ENCODE assay signal across 8 cellular contexts in genomic region chr7:152675761-152676636, GRCh38. TPM values are rescaled to one million over a fixed set of nuclear protein-coding genes. Genes with fewer than 3 reads are reported as not detected.
DNase-seq lines count a peak whose midpoint lies in the region; ATAC-seq and TF ChIP-seq lines count a peak whose summit lies in the region.

XRCC2 (minus strand) TSS chr7:152676141; CDS start chr7:152676079, 62 bp downstream.

- peak within 1 kb of the TSS; percentile 93 for H2AFZ ChIP-seq in Loucy (ENCODE audit: low read length)

- peaks cover 24% of the 10 kb centered on the region for H4K20me1 ChIP-seq in Loucy (ENCODE audit: insufficient read depth, low read length, poor library complexity, severe bottlenecking)

- DNase-seq in ELR (ENCODE audit: low read depth) (peak; percentile 84), H7 (peak; percentile 97), RWPE2 (ENCODE audit: low spot score) (peak; percentile 85), fibroblast of the aortic adventitia (ENCODE audit: low read depth) (peak; percentile 84)
- DNase-seq in activated T-helper 2 cell treated with anti-CD3 and anti-CD28 coated beads, Interferon-gamma antibody, Interleukin-2, Interleukin-4, amounts not matched to agents 10 μg/mL and 5 μg/mL and 100 μg/mL, durations not matched to agents 14 hours and 24 hours and 36 hours (ENCODE audit: low spot score), result peak; percentile 94
- DNase-seq in stimulated activated naive CD8-positive, alpha-beta T cell treated with anti-CD3 and anti-CD28 coated beads, Interleukin-15, Interleukin-2, amounts not matched to agents 100 U/mL and 50 U/mL, for 24 hours, result peak; percentile 98

- peak within 1 kb of the TSS; percentile 44 for H3K27ac ChIP-seq in RWPE2 (ENCODE audit: poor library complexity, severe bottlenecking)

- H3K4me1 ChIP-seq in Loucy (ENCODE audit: insufficient read depth, low read length, poor library complexity, severe bottlenecking) (peaks cover 25% of the 10 kb centered on the region), RWPE2 (ENCODE audit: insufficient read depth, poor library complexity, severe bottlenecking) (no peaks in the 10 kb centered on the region)

- H3K27ac Mint-ChIP-seq in activated T-helper 2 cell treated with anti-CD3 and anti-CD28 coated beads, Interferon-gamma antibody, Interleukin-2, Interleukin-4, amounts not matched to agents 10 μg/mL and 5 μg/mL and 100 μg/mL, durations not matched to agents 14 hours and 24 hours and 36 hours, result peak within 1 kb of the TSS; percentile 92
- peak within 1 kb of the TSS; percentile 31 to 57 (median 38) for H3K27ac Mint-ChIP-seq in nephron

- H3K4me3 ChIP-seq in H7 (ENCODE audit: insufficient read depth, low read depth, low read length) (peak within 1 kb of the TSS; percentile 95), Loucy (ENCODE audit: low read length, poor library complexity, severe bottlenecking) (peak within 1 kb of the TSS; percentile 94), RWPE2 (ENCODE audit: severe bottlenecking) (peak within 1 kb of the TSS; percentile 78), fibroblast of the aortic adventitia (ENCODE audit: low read depth, low read length) (peak within 1 kb of the TSS; percentile 88)

- no peaks in the 10 kb centered on the region for H3K27me3 Mint-ChIP-seq in activated T-helper 2 cell treated with anti-CD3 and anti-CD28 coated beads, Interferon-gamma antibody, Interleukin-2, Interleukin-4, amounts not matched to agents 10 μg/mL and 5 μg/mL and 100 μg/mL, durations not matched to agents 14 hours and 24 hours and 36 hours (ENCODE audit: low read depth)
- H3K27me3 Mint-ChIP-seq in nephron (ENCODE audit: low read depth), result no peaks in the 10 kb centered on the region

- H3K36me3 Mint-ChIP-seq in activated T-helper 2 cell treated with anti-CD3 and anti-CD28 coated beads, Interferon-gamma antibody, Interleukin-2, Interleukin-4, amounts not matched to agents 10 μg/mL and 5 μg/mL and 100 μg/mL, durations not matched to agents 14 hours and 24 hours and 36 hours (ENCODE audit: low read depth), result peaks cover 19% of the 10 kb centered on the region
- H3K36me3 Mint-ChIP-seq in nephron (ENCODE audit: low read depth), result no peaks in the 10 kb centered on the region

- H3K36me3 ChIP-seq in H7 (replicated peaks; ENCODE audit: control insufficient read depth, insufficient read depth, low read length) (no peaks in the 10 kb centered on the region; the same call in 1 of the 2 replicates), Loucy (ENCODE audit: insufficient read depth, low read length) (no peaks in the 10 kb centered on the region), RWPE2 (ENCODE audit: low read depth) (peaks cover 33% of the 10 kb centered on the region)

- peaks cover 47% of the 10 kb centered on the region for H3K79me2 ChIP-seq in Loucy (ENCODE audit: insufficient read depth, low read length)

- H3K4me1 Mint-ChIP-seq in activated T-helper 2 cell treated with anti-CD3 and anti-CD28 coated beads, Interferon-gamma antibody, Interleukin-2, Interleukin-4, amounts not matched to agents 10 μg/mL and 5 μg/mL and 100 μg/mL, durations not matched to agents 14 hours and 24 hours and 36 hours (ENCODE audit: low read depth), result peaks cover 16% of the 10 kb centered on the region
- peaks cover 12% of the 10 kb centered on the region for H3K4me1 Mint-ChIP-seq in nephron

- H3K9me3 Mint-ChIP-seq in activated T-helper 2 cell treated with anti-CD3 and anti-CD28 coated beads, Interferon-gamma antibody, Interleukin-2, Interleukin-4, amounts not matched to agents 10 μg/mL and 5 μg/mL and 100 μg/mL, durations not matched to agents 14 hours and 24 hours and 36 hours, result no peaks in the 10 kb centered on the region
- no peaks in the 10 kb centered on the region for H3K9me3 Mint-ChIP-seq in nephron

- no peaks in the 10 kb centered on the region for H3K9me2 ChIP-seq in Loucy (replicated peaks; ENCODE audit: low read depth, low read length)

- H3K4me3 Mint-ChIP-seq in activated T-helper 2 cell treated with anti-CD3 and anti-CD28 coated beads, Interferon-gamma antibody, Interleukin-2, Interleukin-4, amounts not matched to agents 10 μg/mL and 5 μg/mL and 100 μg/mL, durations not matched to agents 14 hours and 24 hours and 36 hours (ENCODE audit: low read depth), result peak within 1 kb of the TSS; percentile 93
- peak within 1 kb of the TSS; percentile 92 to 95 (median 93) for H3K4me3 Mint-ChIP-seq in nephron

- peak; percentile 94 for ATAC-seq in RWPE2 (ENCODE audit: low read depth)
- ATAC-seq in stimulated activated naive CD8-positive, alpha-beta T cell treated with anti-CD3 and anti-CD28 coated beads, Interleukin-15, Interleukin-2, amounts not matched to agents 100 U/mL and 50 U/mL, for 24 hours, result peak; percentile 97

- TF ChIP-seq CTCF in Loucy (conservative IDR thresholded peaks at IDR 0.05; ENCODE audit: low read length) (no peak), RWPE2 (IDR thresholded peaks at IDR 0.05; ENCODE audit: poor library complexity, severe bottlenecking) (no peak), fibroblast of the aortic adventitia (IDR thresholded peaks at IDR 0.05; ENCODE audit: insufficient read depth, low read length) (no peak), nephron (IDR thresholded peaks at IDR 0.05; ENCODE audit: unreplicated experiment in 3 of 3) (no peak)

- peak within 1 kb of the TSS; percentile 90 for H3K9ac ChIP-seq in Loucy (ENCODE audit: low read depth, low read length, poor library complexity, severe bottlenecking)

- intact Hi-C loops in activated T-helper 2 cell treated with anti-CD3 and anti-CD28 coated beads, Interferon-gamma antibody, Interleukin-2, Interleukin-4, amounts not matched to agents 10 μg/mL and 5 μg/mL and 100 μg/mL, durations not matched to agents 14 hours and 24 hours and 36 hours (cut with micrococcal nuclease), result loop anchor here (1.0 to 10.0 kb wide), 6 partner anchors 83 to 1151 kb away; partner anchors contain the start of genes ACTR3B and GALNT11

- H3K4me2 ChIP-seq in Loucy (ENCODE audit: low read depth, low read length, poor library complexity, severe bottlenecking), result peak within 1 kb of the TSS; percentile 89

- no peaks in the 10 kb centered on the region for H3K27me3 ChIP-seq in H7 (ENCODE audit: control insufficient read depth, insufficient read depth, low read length)
- no peaks in the 10 kb centered on the region for H3K27me3 ChIP-seq in Loucy (ENCODE audit: insufficient read depth, low read length, poor library complexity, severe bottlenecking)
- no peaks in the 10 kb centered on the region for H3K27me3 ChIP-seq in RWPE2 (ENCODE audit: insufficient read depth, poor library complexity, severe bottlenecking)

- H3K9me3 ChIP-seq in Loucy (ENCODE audit: insufficient read depth, low read depth, low read length) (no peaks in the 10 kb centered on the region), RWPE2 (ENCODE audit: severe bottlenecking) (no peaks in the 10 kb centered on the region)

- no peaks in the 10 kb centered on the region for H3F3A ChIP-seq in Loucy (ENCODE audit: low read depth)

RNA-seq across cellular contexts. Expression of gene XRCC2, which starts in this region (rescaled TPM):
- 7.3 and 9.5 TPM in 2 replicates for total RNA-seq in H7 (2014; rRNA removed; shearing (Covaris generic))
- total RNA-seq in activated T-helper 2 cell treated with anti-CD3 and anti-CD28 coated beads, Interferon-gamma antibody, Interleukin-2, Interleukin-4, amounts not matched to agents 10 μg/mL and 5 μg/mL and 100 μg/mL, durations not matched to agents 14 hours and 24 hours and 36 hours, result 21.8 and 22.2 TPM in 2 replicates
- 1.1 and 8.1 TPM in 2 replicates for total RNA-seq in fibroblast of the aortic adventitia (ENCODE audit: low replicate concordance)

Comparison
In these comparisons a context has a peak if more than half of its experiments do, and no peak if none do; other contexts are left out.
1. Peak in every context shown above with its lines: DNase-seq, ATAC-seq, H3K4me3 ChIP-seq and H3K27ac ChIP-seq.